Comparison of ENCODE assay signal across 8 cellular contexts in the genomic region with DNA sequence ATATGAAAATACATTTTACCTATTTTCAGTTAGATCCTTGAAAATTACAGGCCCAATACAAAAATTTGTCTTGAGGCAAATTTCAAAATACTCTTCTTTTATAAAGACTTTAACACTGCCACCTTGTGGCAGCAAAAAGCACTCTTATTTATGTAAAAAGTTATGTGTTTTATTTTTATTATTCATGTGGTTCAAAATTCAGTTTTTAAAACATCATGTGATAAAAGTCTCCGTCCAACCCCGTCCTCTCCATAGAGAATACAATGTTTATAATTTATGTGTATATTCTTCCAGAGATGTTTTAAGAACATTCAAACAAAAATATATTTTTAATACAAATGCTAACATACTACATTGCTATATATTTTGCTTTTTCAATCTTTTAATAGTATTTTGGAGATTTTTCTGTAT. TPM values are rescaled to one million over a fixed set of nuclear protein-coding genes. Genes with fewer than 3 reads are reported as not detected.
DNase-seq lines count a peak whose midpoint lies in the region; ATAC-seq and TF ChIP-seq lines count a peak whose summit lies in the region.

No MANE protein-coding gene starts in this region.

- no peak overlapping the region for H3K4me3 ChIP-seq in fibroblast of mammary gland (ENCODE audit: control insufficient read depth, low read depth, low read length)
- no peak overlapping the region for H3K4me3 ChIP-seq in smooth muscle cell

- H4K20me1 ChIP-seq in smooth muscle cell (ENCODE audit: low read depth) = no peaks in the 10 kb centered on the region

- no peaks in the 10 kb centered on the region for H3F3A ChIP-seq in smooth muscle cell (ENCODE audit: low read depth)

- H3K9me3 ChIP-seq in smooth muscle cell (replicated peaks; ENCODE audit: low read depth) = no peaks in the 10 kb centered on the region

- no peaks in the 10 kb centered on the region for H3K27me3 ChIP-seq in smooth muscle cell (ENCODE audit: low read depth)

- 9% methylated on average over 2 of the region's 2 CpGs for WGBS in smooth muscle cell (ENCODE audit: low lambda C conversion rate)

- H2AFZ ChIP-seq in smooth muscle cell (ENCODE audit: low read depth) = no peak overlapping the region

- H3K4me1 ChIP-seq in smooth muscle cell (ENCODE audit: low read depth) = no peaks in the 10 kb centered on the region

- H3K79me2 ChIP-seq in smooth muscle cell (ENCODE audit: low read depth) = no peaks in the 10 kb centered on the region

- peak; percentile 33 for DNase-seq in COR-L47 (lab: John Stamatoyannopoulos, UW)
- peak; percentile 57 for DNase-seq in SK-MEL-5 (ENCODE audit: low read depth, low spot score)
- DNase-seq in fibroblast of mammary gland (ENCODE audit: low read depth) = peak; percentile 67
- DNase-seq in smooth muscle cell (lab: John Stamatoyannopoulos, UW; ENCODE audit: unreplicated experiment) = no peak
- DNase-seq in activated T-cell treated with anti-CD3 and anti-CD28 coated beads, Interleukin-2, amount 50 U/mL, for 1 hour = no peak
- DNase-seq in cortex of kidney (lab: John Stamatoyannopoulos, UW) = no peak

- no peak for TF ChIP-seq EP300 in Ishikawa (IDR thresholded peaks at IDR 0.05; ENCODE audit: borderline replicate concordance)

- TF ChIP-seq CTCF in fibroblast of mammary gland (conservative IDR thresholded peaks at IDR 0.05; ENCODE audit: control insufficient read depth, insufficient read depth, low read depth, low read length) (peak; percentile 52), smooth muscle cell (IDR thresholded peaks at IDR 0.05; ENCODE audit: borderline replicate concordance, insufficient read depth, poor library complexity, severe bottlenecking) (peak; percentile 69)

- peak; percentile 45 for TF ChIP-seq RAD21 in Ishikawa (IDR thresholded peaks at IDR 0.05; ENCODE audit: low read depth)

- no peak overlapping the region for H3K9ac ChIP-seq in smooth muscle cell (ENCODE audit: low read depth)

- in situ Hi-C loops in SK-MEL-5 (cut with HindIII; ENCODE audit: low pct_unique_long_range_greater_than_20kb, low sequenced_read_pairs) = no loop called here

- no peak overlapping the region for H3K4me2 ChIP-seq in smooth muscle cell

- no peaks in the 10 kb centered on the region for H3K36me3 ChIP-seq in smooth muscle cell (ENCODE audit: low read depth)

- no peak overlapping the region for H3K27ac ChIP-seq in smooth muscle cell (ENCODE audit: low read depth)

- no peak for ATAC-seq in HG03108 (IDR thresholded peaks at IDR 0.05; ENCODE audit: unreplicated experiment)

TF ChIP-seq in Ishikawa, 13 proteins besides CTCF, POLR2A, EP300 and RAD21:
- TF ChIP-seq TEAD4 (IDR thresholded peaks at IDR 0.05) (no peak), NFIC (IDR thresholded peaks at IDR 0.05) (no peak), MAX (IDR thresholded peaks at IDR 0.05) (no peak), YY1 (IDR thresholded peaks at IDR 0.05; ENCODE audit: low read depth) (no peak), FOXM1 (IDR thresholded peaks at IDR 0.05; ENCODE audit: borderline replicate concordance, low read depth) (no peak), USF1 (IDR thresholded peaks at IDR 0.05) (no peak)
- TF ChIP-seq, protein P1, sequence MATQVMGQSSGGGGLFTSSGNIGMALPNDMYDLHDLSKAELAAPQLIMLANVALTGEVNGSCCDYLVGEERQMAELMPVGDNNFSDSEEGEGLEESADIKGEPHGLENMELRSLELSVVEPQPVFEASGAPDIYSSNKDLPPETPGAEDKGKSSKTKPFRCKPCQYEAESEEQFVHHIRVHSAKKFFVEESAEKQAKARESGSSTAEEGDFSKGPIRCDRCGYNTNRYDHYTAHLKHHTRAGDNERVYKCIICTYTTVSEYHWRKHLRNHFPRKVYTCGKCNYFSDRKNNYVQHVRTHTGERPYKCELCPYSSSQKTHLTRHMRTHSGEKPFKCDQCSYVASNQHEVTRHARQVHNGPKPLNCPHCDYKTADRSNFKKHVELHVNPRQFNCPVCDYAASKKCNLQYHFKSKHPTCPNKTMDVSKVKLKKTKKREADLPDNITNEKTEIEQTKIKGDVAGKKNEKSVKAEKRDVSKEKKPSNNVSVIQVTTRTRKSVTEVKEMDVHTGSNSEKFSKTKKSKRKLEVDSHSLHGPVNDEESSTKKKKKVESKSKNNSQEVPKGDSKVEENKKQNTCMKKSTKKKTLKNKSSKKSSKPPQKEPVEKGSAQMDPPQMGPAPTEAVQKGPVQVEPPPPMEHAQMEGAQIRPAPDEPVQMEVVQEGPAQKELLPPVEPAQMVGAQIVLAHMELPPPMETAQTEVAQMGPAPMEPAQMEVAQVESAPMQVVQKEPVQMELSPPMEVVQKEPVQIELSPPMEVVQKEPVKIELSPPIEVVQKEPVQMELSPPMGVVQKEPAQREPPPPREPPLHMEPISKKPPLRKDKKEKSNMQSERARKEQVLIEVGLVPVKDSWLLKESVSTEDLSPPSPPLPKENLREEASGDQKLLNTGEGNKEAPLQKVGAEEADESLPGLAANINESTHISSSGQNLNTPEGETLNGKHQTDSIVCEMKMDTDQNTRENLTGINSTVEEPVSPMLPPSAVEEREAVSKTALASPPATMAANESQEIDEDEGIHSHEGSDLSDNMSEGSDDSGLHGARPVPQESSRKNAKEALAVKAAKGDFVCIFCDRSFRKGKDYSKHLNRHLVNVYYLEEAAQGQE (IDR thresholded peaks at IDR 0.05; ENCODE audit: low read depth) = no peak
TF ChIP-seq in Ishikawa: peak in this region for 0.

RNA-seq across cellular contexts. Expression of gene TRIM59, which starts 36.9 kb away (rescaled TPM):
- total RNA-seq in SK-MEL-5 (2014; rRNA removed; shearing (Covaris generic)) = 3.2 and 9.3 TPM in 2 replicates
- 1.8 and 3.7 TPM in 2 replicates for polyA plus RNA-seq in SK-MEL-5 (2015; cell fraction: cytosol; rRNA removed)
- 1.7 and 2.3 TPM in 2 replicates for polyA plus RNA-seq in SK-MEL-5 (2015; cell fraction: nucleus; rRNA removed)
- total RNA-seq in smooth muscle cell = 12.9 and 19.0 TPM in 2 replicates
- polyA plus RNA-seq in smooth muscle cell = 6.6 and 8.9 TPM in 2 replicates

Comparison
In these comparisons a context has a peak if more than half of its experiments do, and no peak if none do; other contexts are left out.
1. DNase-seq: peak in COR-L47 (single experiment), SK-MEL-5 (single experiment) and fibroblast of mammary gland (single experiment); none in smooth muscle cell (single experiment), activated T-cell treated with anti-CD3 and anti-CD28 coated beads, Interleukin-2, amount 50 U/mL, for 1 hour (single experiment) and cortex of kidney (single experiment).